24 cellular contexts compared by ENCODE assay signal in the genomic region with DNA sequence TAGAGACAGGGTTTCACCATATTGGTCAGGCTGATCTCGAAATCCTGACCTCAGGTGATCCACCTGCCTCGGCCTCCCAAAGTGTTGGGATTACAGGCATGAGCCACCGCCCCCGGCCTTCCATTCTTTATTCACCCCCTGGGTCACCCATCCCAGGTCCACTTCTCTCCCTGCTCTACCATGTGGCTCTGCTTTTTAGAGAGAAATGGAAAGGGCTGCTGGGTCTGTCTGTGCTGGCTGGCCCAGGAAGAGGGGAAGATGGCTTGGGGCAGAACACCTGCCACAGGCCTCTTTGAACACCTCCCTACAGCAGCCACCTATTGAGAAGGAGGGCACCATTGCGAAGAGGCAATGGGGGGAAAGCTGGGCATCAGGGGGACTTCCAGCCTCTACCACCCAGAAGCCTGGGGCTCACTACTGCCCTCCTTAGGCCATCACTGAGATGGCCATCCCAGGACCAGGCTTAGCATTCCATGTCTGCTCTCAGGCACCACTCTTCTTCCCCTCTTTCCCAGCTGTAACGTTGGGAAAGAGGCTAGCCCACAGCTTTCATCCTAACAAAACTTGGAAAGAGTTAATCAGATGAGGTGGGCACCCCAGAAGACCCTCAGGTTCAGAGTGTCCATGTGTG.
A peak's percentile ranks its signal among the peaks of the same experiment; 100 is the strongest.
DNase-seq lines count a peak whose midpoint lies in the region; ATAC-seq, FAIRE-seq and TF ChIP-seq lines count a peak whose summit lies in the region.
"Had no signal": no experiment of that assay in that cellular context is flagged by ENCODE, and none has a peak within 500 bp of the region (broad histone marks: within the 10 kb centered on the region; RNA-seq: fewer than 3 reads in every experiment).

No MANE protein-coding gene starts in this region.

- WGBS in H9 (ENCODE audit: extremely low coverage, insufficient read length, low lambda C conversion rate): no CpG with 5 or more reads among the region's 6 CpGs
- WGBS in H1 (ENCODE audit: extremely low coverage in 1 of 2, insufficient coverage in 1 of 2, insufficient read length in 1 of 2, insufficient replicate concordance in 2 of 2, low coverage in 1 of 2, low lambda C conversion rate in 2 of 2, missing lambda C conversion rate in 1 of 2), 2 experiments: 72% methylated on average over 4 of the region's 6 CpGs; no CpG with 5 or more reads in 1 of the 2 experiments
- WGBS in spleen, 5 donors: 72 to 80% (median 76%) methylated on average over 6 of the region's 6 CpGs

- POLR2A ChIA-PET in H1 (lab: Charles Lee; ENCODE audit: partially characterized antibody): no interaction called here

- no peak overlapping the region for H3T11ph ChIP-seq in H9 (ENCODE audit: low read length)

- H2BK20ac ChIP-seq in H9 (ENCODE audit: low read depth, low read length, poor library complexity, severe bottlenecking) (no peak overlapping the region), H1 (ENCODE audit: low read length) (no peak overlapping the region)

- H3K79me1 ChIP-seq in H9 (ENCODE audit: insufficient read depth, low read depth, low read length, poor library complexity, severe bottlenecking): no peaks in the 10 kb centered on the region
- no peaks in the 10 kb centered on the region for H3K79me1 ChIP-seq in H1 (ENCODE audit: low read depth, low read length)

- no peaks in the 10 kb centered on the region for H3K4me1 Mint-ChIP-seq in activated naive CD8-positive, alpha-beta T cell treated with anti-CD3 and anti-CD28 coated beads, Interleukin-2, amount 50 U/mL, for 24 hours
- no peaks in the 10 kb centered on the region for H3K4me1 Mint-ChIP-seq in activated naive CD8-positive, alpha-beta T cell treated with anti-CD3 and anti-CD28 coated beads for 36 hours
- H3K4me1 Mint-ChIP-seq in H9: no peaks in the 10 kb centered on the region
- H3K4me1 Mint-ChIP-seq: activated CD4-positive, alpha-beta T cell treated with anti-CD3 and anti-CD28 coated beads for 36 hours; naive B cell had no signal

- no peak for ATAC-seq in activated naive CD8-positive, alpha-beta T cell treated with anti-CD3 and anti-CD28 coated beads, Interleukin-2, amount 50 U/mL, for 24 hours
- no peak for ATAC-seq in HG02678 (IDR thresholded peaks at IDR 0.05; ENCODE audit: unreplicated experiment)
- ATAC-seq: activated CD4-positive, alpha-beta T cell treated with anti-CD3 and anti-CD28 coated beads for 36 hours; effector memory CD8-positive, alpha-beta T cell; stimulated activated naive CD8-positive, alpha-beta T cell treated with anti-CD3 and anti-CD28 coated beads, Interleukin-15, Interleukin-2, amounts not matched to agents 100 U/mL and 50 U/mL, for 24 hours had no signal

- H3K23me2 ChIP-seq in H9 (ENCODE audit: insufficient read length, low read depth, low read length, poor library complexity, severe bottlenecking): no peaks in the 10 kb centered on the region
- H3K23me2 ChIP-seq in H1 (ENCODE audit: low read depth, low read length): no peaks in the 10 kb centered on the region

- H3K56ac ChIP-seq in H9 (ENCODE audit: insufficient read length, low read depth, low read length) (no peak overlapping the region), H1 (replicated peaks; ENCODE audit: insufficient read length, low read depth, low read length) (no peak overlapping the region)

- H3K14ac ChIP-seq in H9 (ENCODE audit: insufficient read depth, low read length): no peak overlapping the region
- no peak overlapping the region for H3K14ac ChIP-seq in H1 (ENCODE audit: insufficient read length)

- peak; percentile 79 for TF ChIP-seq CTCF in H9 (conservative IDR thresholded peaks at IDR 0.05)
- peak; percentile 66 to 88 (median 85) for TF ChIP-seq CTCF in H1 (IDR thresholded peaks at IDR 0.05; ENCODE audit: control extremely low read depth in 1 of 3, insufficient read depth in 1 of 3, low read depth in 1 of 3, low read length in 3 of 3)
- TF ChIP-seq CTCF in spleen (IDR thresholded peaks at IDR 0.05 in 8 of 11, conservative IDR thresholded peaks at IDR 0.05 in 3 of 11): no peak
- no peak for TF ChIP-seq CTCF in D721Med (IDR thresholded peaks at IDR 0.05; ENCODE audit: insufficient read depth, missing control alignments)

- no peak overlapping the region for H3K4me3 Mint-ChIP-seq in activated naive CD8-positive, alpha-beta T cell treated with anti-CD3 and anti-CD28 coated beads, Interleukin-2, amount 50 U/mL, for 24 hours
- no peak overlapping the region for H3K4me3 Mint-ChIP-seq in activated naive CD8-positive, alpha-beta T cell treated with anti-CD3 and anti-CD28 coated beads for 36 hours
- H3K4me3 Mint-ChIP-seq in H9: no peak overlapping the region
- H3K4me3 Mint-ChIP-seq: activated CD4-positive, alpha-beta T cell treated with anti-CD3 and anti-CD28 coated beads for 36 hours; effector memory CD8-positive, alpha-beta T cell; naive B cell had no signal

- H3K27ac ChIP-seq in H9 (ENCODE audit: insufficient read length, low read depth, low read length) (no peak overlapping the region), H1 (ENCODE audit: low read depth, low read length) (no peak overlapping the region), spleen (no peak overlapping the region)
- H3K27ac ChIP-seq: prostate gland had no signal

- H3K9me3 ChIP-seq in H9 (ENCODE audit: control insufficient read depth, low read depth, low read length) (no peaks in the 10 kb centered on the region), H1 (ENCODE audit: insufficient read depth in 2 of 2, low read depth in 1 of 2, low read length in 1 of 2) (no peaks in the 10 kb centered on the region), spleen (no peaks in the 10 kb centered on the region)
- H3K9me3 ChIP-seq: prostate gland had no signal

- H2BK15ac ChIP-seq in H9 (ENCODE audit: low read depth, low read length) (no peak overlapping the region), H1 (ENCODE audit: low read length) (no peak overlapping the region)

- H3K27me3 ChIP-seq in H9 (ENCODE audit: insufficient read depth, low read length) (no peaks in the 10 kb centered on the region), H1 (replicated peaks in 1 of 4; ENCODE audit: control insufficient read depth in 3 of 4, extremely low read depth in 1 of 4, insufficient read depth in 3 of 4, low read length in 3 of 4) (no peaks in the 10 kb centered on the region), spleen (replicated peaks in 1 of 7) (peaks cover 0 to 13% (median 0%) of the 10 kb centered on the region in 7 donors)

- no peak overlapping the region for H3K18ac ChIP-seq in H9 (ENCODE audit: insufficient read length, low read depth, low read length)
- H3K18ac ChIP-seq in H1 (ENCODE audit: extremely low read depth, low read length): no peak overlapping the region

- no peak overlapping the region for H3K4ac ChIP-seq in H9 (ENCODE audit: low read depth, low read length)
- H3K4ac ChIP-seq in H1 (replicated peaks; ENCODE audit: insufficient read length, low read depth, low read length): no peak overlapping the region

- H3K79me2 ChIP-seq in H9 (ENCODE audit: insufficient read depth, low read length): no peaks in the 10 kb centered on the region
- H3K79me2 ChIP-seq in H1 (ENCODE audit: control insufficient read depth in 1 of 2, insufficient read depth in 2 of 2, low read length in 2 of 2): no peaks in the 10 kb centered on the region

- peak; percentile 8 for DNase-seq in activated naive CD8-positive, alpha-beta T cell treated with anti-CD3 and anti-CD28 coated beads, Interleukin-2, amount 50 U/mL, for 24 hours
- no peak for DNase-seq in activated naive CD8-positive, alpha-beta T cell treated with anti-CD3 and anti-CD28 coated beads for 36 hours
- DNase-seq in H9 (peak; percentile 56), H1 (ENCODE audit: low read depth in 1 of 2, low spot score in 2 of 2) (peak in 1 of 2 experiments; percentile 69), spleen (peak; percentile 42), D721Med (ENCODE audit: insufficient read length, low spot score) (no peak), T-helper 9 cell (no peak)
- DNase-seq: activated CD4-positive, alpha-beta T cell treated with anti-CD3 and anti-CD28 coated beads for 36 hours; activated T-cell treated with anti-CD3 and anti-CD28 coated beads, Interleukin-2, amount 50 U/mL, for 48 hours; caudate nucleus; effector memory CD8-positive, alpha-beta T cell; GF-D8; IMR-90; naive B cell; NCI-H1092; NCI-H2171; NK-92 treated with Interleukin-12 subunit alpha and Interleukin-12 subunit beta, amount 100 ng/mL, for 24 hours; Right ventricle myocardium superior; stimulated activated CD4-positive, alpha-beta T cell treated with anti-CD3 and anti-CD28 coated beads, Interleukin-12 subunit alpha, Interleukin-12 subunit beta, amount 100 ng/mL, for 4 hours; stimulated activated naive CD8-positive, alpha-beta T cell treated with anti-CD3 and anti-CD28 coated beads, Interleukin-15, Interleukin-2, amounts not matched to agents 100 U/mL and 50 U/mL, for 24 hours; T-helper 2 cell had no signal

- H3K23ac ChIP-seq in H9 (ENCODE audit: insufficient read length, low read depth, low read length) (no peak overlapping the region), H1 (ENCODE audit: insufficient read length) (no peak overlapping the region)

- H2BK5ac ChIP-seq in H9 (ENCODE audit: insufficient read length, low read length) (no peak overlapping the region), H1 (ENCODE audit: low read depth, low read length) (no peak overlapping the region)

- no peak overlapping the region for H3K27ac Mint-ChIP-seq in activated naive CD8-positive, alpha-beta T cell treated with anti-CD3 and anti-CD28 coated beads, Interleukin-2, amount 50 U/mL, for 24 hours
- no peak overlapping the region for H3K27ac Mint-ChIP-seq in activated naive CD8-positive, alpha-beta T cell treated with anti-CD3 and anti-CD28 coated beads for 36 hours
- no peak overlapping the region for H3K27ac Mint-ChIP-seq in H9
- H3K27ac Mint-ChIP-seq: activated CD4-positive, alpha-beta T cell treated with anti-CD3 and anti-CD28 coated beads for 36 hours; effector memory CD8-positive, alpha-beta T cell; naive B cell had no signal

- H3K36me3 ChIP-seq in H1 (ENCODE audit: control insufficient read depth in 2 of 4, insufficient read depth in 4 of 4, low read length in 3 of 4): no peaks in the 10 kb centered on the region
- no peaks in the 10 kb centered on the region for H3K36me3 ChIP-seq in spleen
- H3K36me3 ChIP-seq: prostate gland had no signal

- FAIRE-seq in H1 (lab: Jason Lieb, UNC) (no peak), D721Med (lab: Jason Lieb, UNC) (no peak)
- FAIRE-seq: H54 had no signal

- peak; percentile 56 to 68 for TF ChIP-seq RAD21 in H1 (IDR thresholded peaks at IDR 0.05 in 1 of 2, conservative IDR thresholded peaks at IDR 0.05 in 1 of 2; ENCODE audit: low read depth in 2 of 2, low read length in 2 of 2)

- TF ChIP-seq POLR2A in H1 (IDR thresholded peaks at IDR 0.05; ENCODE audit: control extremely low read depth in 1 of 2, low read depth in 2 of 2, low read length in 2 of 2): no peak
- TF ChIP-seq POLR2A in spleen (IDR thresholded peaks at IDR 0.05): no peak

- H3K9ac ChIP-seq in H9 (ENCODE audit: extremely low read depth, insufficient read length, low read length): no peak overlapping the region
- H3K9ac ChIP-seq in H1 (replicated peaks in 1 of 4; ENCODE audit: extremely low read depth in 1 of 4, low read depth in 3 of 4, low read length in 3 of 4): no peak overlapping the region

- H3K4me1 ChIP-seq in H9 (ENCODE audit: insufficient read depth, low read length): no peaks in the 10 kb centered on the region
- H3K4me1 ChIP-seq in H1 (replicated peaks in 1 of 4; ENCODE audit: control insufficient read depth in 3 of 4, insufficient read depth in 4 of 4, low read length in 3 of 4): no peaks in the 10 kb centered on the region
- H3K4me1 ChIP-seq in spleen: no peaks in the 10 kb centered on the region
- H3K4me1 ChIP-seq: prostate gland had no signal

- TF ChIP-seq EP300 in H1 (IDR thresholded peaks at IDR 0.05; ENCODE audit: borderline replicate concordance in 1 of 2, low read depth in 2 of 2, low read length in 2 of 2): no peak

- no peaks in the 10 kb centered on the region for H3K27me3 Mint-ChIP-seq in activated naive CD8-positive, alpha-beta T cell treated with anti-CD3 and anti-CD28 coated beads, Interleukin-2, amount 50 U/mL, for 24 hours
- H3K27me3 Mint-ChIP-seq in activated naive CD8-positive, alpha-beta T cell treated with anti-CD3 and anti-CD28 coated beads for 36 hours: no peaks in the 10 kb centered on the region
- no peaks in the 10 kb centered on the region; the same call in 1 of the 2 replicates for H3K27me3 Mint-ChIP-seq in H9 (ENCODE audit: low read depth)
- H3K27me3 Mint-ChIP-seq: activated CD4-positive, alpha-beta T cell treated with anti-CD3 and anti-CD28 coated beads for 36 hours had no signal

- H2AK5ac ChIP-seq in H9 (ENCODE audit: insufficient read length, low read length) (no peak overlapping the region), H1 (ENCODE audit: low read depth, low read length) (no peak overlapping the region)

- H2BK120ac ChIP-seq in H9 (ENCODE audit: low read depth, low read length, poor library complexity, severe bottlenecking) (no peak overlapping the region), H1 (replicated peaks; ENCODE audit: low read depth, low read length) (no peak overlapping the region)

- intact Hi-C loops in spleen (cut with DNase I; ENCODE audit: low total_unique reads): no loop called here

- no peaks in the 10 kb centered on the region for H3K36me3 Mint-ChIP-seq in activated naive CD8-positive, alpha-beta T cell treated with anti-CD3 and anti-CD28 coated beads, Interleukin-2, amount 50 U/mL, for 24 hours (ENCODE audit: low read depth)
- no peaks in the 10 kb centered on the region for H3K36me3 Mint-ChIP-seq in activated naive CD8-positive, alpha-beta T cell treated with anti-CD3 and anti-CD28 coated beads for 36 hours
- no peaks in the 10 kb centered on the region for H3K36me3 Mint-ChIP-seq in H9 (ENCODE audit: insufficient read depth in 1 of 3, low read depth in 3 of 3)
- H3K36me3 Mint-ChIP-seq: naive B cell had no signal

- H2BK12ac ChIP-seq in H9 (ENCODE audit: insufficient read length, low read depth, low read length) (no peak overlapping the region), H1 (ENCODE audit: low read depth, low read length) (no peak overlapping the region)

- H4K5ac ChIP-seq in H9 (ENCODE audit: insufficient read length, low read depth, low read length) (no peak overlapping the region), H1 (ENCODE audit: insufficient read length, low read depth, low read length) (no peak overlapping the region)

- no peaks in the 10 kb centered on the region for H4K20me1 ChIP-seq in H9 (ENCODE audit: control insufficient read depth, insufficient read depth, insufficient read length)
- H4K20me1 ChIP-seq in H1 (replicated peaks in 1 of 2; ENCODE audit: control insufficient read depth in 1 of 2, insufficient read depth in 2 of 2, low read length in 2 of 2): no peaks in the 10 kb centered on the region

- H4K8ac ChIP-seq in H9 (replicated peaks; ENCODE audit: insufficient read length, low read depth, low read length) (no peak overlapping the region), H1 (ENCODE audit: extremely low read depth, insufficient read depth, low read length) (no peak overlapping the region; the same call in 1 of the 2 replicates)

- CTCF ChIA-PET in H1 (lab: Charles Lee; ENCODE audit: partially characterized antibody): interaction anchor here (0.7 to 3.8 kb wide), 27 partner anchors 9 to 883 kb away, joined by 3 to 18 read pairs (median 5); no protein-coding TSS in a partner anchor

- H4K91ac ChIP-seq in H9 (ENCODE audit: insufficient read length, low read depth, low read length) (no peak overlapping the region), H1 (replicated peaks; ENCODE audit: insufficient read length, low read length) (no peak overlapping the region)

- H3K9me3 Mint-ChIP-seq in activated naive CD8-positive, alpha-beta T cell treated with anti-CD3 and anti-CD28 coated beads, Interleukin-2, amount 50 U/mL, for 24 hours: no peaks in the 10 kb centered on the region
- no peaks in the 10 kb centered on the region for H3K9me3 Mint-ChIP-seq in activated naive CD8-positive, alpha-beta T cell treated with anti-CD3 and anti-CD28 coated beads for 36 hours
- H3K9me3 Mint-ChIP-seq in H9: no peaks in the 10 kb centered on the region
- H3K9me3 Mint-ChIP-seq: effector memory CD8-positive, alpha-beta T cell; naive B cell had no signal

- H3K4me2 ChIP-seq in H9 (ENCODE audit: insufficient read depth, insufficient read length, low read length): no peak overlapping the region
- H3K4me2 ChIP-seq in H1 (ENCODE audit: insufficient read depth in 1 of 2, low read depth in 2 of 2, low read length in 2 of 2): no peak overlapping the region

- H3K4me3 ChIP-seq in H1 (ENCODE audit: extremely low read depth in 1 of 4, insufficient read depth in 2 of 4, low read depth in 3 of 4, low read length in 4 of 4) (no peak overlapping the region), spleen (no peak overlapping the region)
- H3K4me3 ChIP-seq: prostate gland had no signal

- H2AFZ ChIP-seq in H9 (ENCODE audit: low read length) (no peak overlapping the region), H1 (ENCODE audit: low read length) (no peak overlapping the region)

Comparison
In these comparisons a context has a peak if more than half of its experiments do, and no peak if none do; other contexts are left out.
1. DNase-seq: peak in activated naive CD8-positive, alpha-beta T cell treated with anti-CD3 and anti-CD28 coated beads, Interleukin-2, amount 50 U/mL, for 24 hours (single experiment), H9 (single experiment) and spleen (single experiment); none in activated naive CD8-positive, alpha-beta T cell treated with anti-CD3 and anti-CD28 coated beads for 36 hours (single experiment), D721Med (single experiment) and T-helper 9 cell (single experiment).
2. CTCF ChIP-seq: peak in H9 (single experiment) and H1 (3 of 3); none in spleen (0 of 11) and D721Med (single experiment).